14 cellular contexts compared by ENCODE assay signal in genomic region chr16:73086108-73086507, GRCh38. TPM values are rescaled to one million over a fixed set of nuclear protein-coding genes. Genes with fewer than 3 reads are reported as not detected.
DNase-seq lines count a peak whose midpoint lies in the region; ATAC-seq and TF ChIP-seq lines count a peak whose summit lies in the region.
"Had no signal": no experiment of that assay in that cellular context is flagged by ENCODE, and none has a peak within 500 bp of the region (broad histone marks: within the 10 kb centered on the region; RNA-seq: fewer than 3 reads in every experiment).

No MANE protein-coding gene starts in this region.

- DNase-seq in Right ventricle myocardium superior: no peak
- no peak for DNase-seq in right atrium auricular region (ENCODE audit: low spot score)
- peak; percentile 82 for DNase-seq in NOMO-1 treated with DMSO at 0.1 percent for 48 hours (lab: John Stamatoyannopoulos, UW; ENCODE audit: unreplicated experiment)
- DNase-seq in left lung: no peak
- DNase-seq in AG08396 (ENCODE audit: low spot score): no peak
- no peak for DNase-seq in dorsolateral prefrontal cortex
- DNase-seq in posterior cingulate gyrus: no peak
- no peak for DNase-seq in omental fat pad (ENCODE audit: low spot score)
- DNase-seq: CD8-positive, alpha-beta T cell; DMS79 treated with DMSO at 0.1 percent for 48 hours; NCI-H1105; NCI-H187 had no signal

- intact Hi-C loops in Right ventricle myocardium superior (cut with DNase I): no loop called here
- intact Hi-C loops in left lung (cut with DNase I): no loop called here
- intact Hi-C loops in dorsolateral prefrontal cortex (cut with DNase I): no loop called here
- intact Hi-C loops in posterior cingulate gyrus (cut with DNase I): no loop called here

- TF ChIP-seq CTCF in right atrium auricular region (IDR thresholded peaks at IDR 0.05) (no peak), left lung (IDR thresholded peaks at IDR 0.05) (no peak), dorsolateral prefrontal cortex (IDR thresholded peaks at IDR 0.05 in 54 of 56, conservative IDR thresholded peaks at IDR 0.05 in 2 of 56; ENCODE audit: low read depth in 1 of 56, partially characterized antibody in 56 of 56) (no peak), omental fat pad (IDR thresholded peaks at IDR 0.05) (no peak)

- H3K36me3 ChIP-seq in right atrium auricular region (no peaks in the 10 kb centered on the region), left lung (no peaks in the 10 kb centered on the region)
- H3K36me3 ChIP-seq: SJSA1 had no signal

- H3K27ac ChIP-seq in right atrium auricular region (no peak overlapping the region), left lung (no peak overlapping the region), dorsolateral prefrontal cortex (peak overlapping the region in 1 of 59 donors; percentile 10)
- H3K27ac ChIP-seq: SJSA1 had no signal

- no peaks in the 10 kb centered on the region for H3K27me3 ChIP-seq in right atrium auricular region
- no peaks in the 10 kb centered on the region for H3K27me3 ChIP-seq in left lung
- peaks cover 0 to 4% (median 0%) of the 10 kb centered on the region in 45 donors for H3K27me3 ChIP-seq in dorsolateral prefrontal cortex
- H3K27me3 ChIP-seq: SJSA1 had no signal

- H3K4me3 ChIP-seq in right atrium auricular region: no peak overlapping the region
- no peak overlapping the region for H3K4me3 ChIP-seq in left lung
- H3K4me3 ChIP-seq in dorsolateral prefrontal cortex: no peak overlapping the region
- H3K4me3 ChIP-seq: GM23338, SJSA1 had no signal

- ATAC-seq in Right ventricle myocardium superior (ENCODE audit: poor library complexity): peak; percentile 61
- peak; percentile 54 for ATAC-seq in left lung
- no peak for ATAC-seq in omental fat pad (ENCODE audit: low FRiP score)
- ATAC-seq: CD8-positive, alpha-beta T cell; GM23338 had no signal

- H3K4me1 ChIP-seq in right atrium auricular region (no peaks in the 10 kb centered on the region), left lung (peaks cover 0 to 9% of the 10 kb centered on the region in 2 donors)

- peaks cover 0 to 6% of the 10 kb centered on the region in 2 donors for H3K9me3 ChIP-seq in right atrium auricular region
- no peaks in the 10 kb centered on the region for H3K9me3 ChIP-seq in left lung
- H3K9me3 ChIP-seq: SJSA1 had no signal

RNA-seq across cellular contexts. Expression of gene ZFHX3, which starts 38.2 kb away (rescaled TPM):
- total RNA-seq in Right ventricle myocardium superior: 8.3 TPM
- total RNA-seq in right atrium auricular region: 10 to 100 TPM in 1 of 2 donors, 1 to 10 TPM in 1; 9.2 to 18.9 TPM
- total RNA-seq in left lung: 10 to 100 TPM; 21.4 to 25.7 TPM
- total RNA-seq in dorsolateral prefrontal cortex: 10 to 100 TPM in 109 of 120 experiments, 1 to 10 TPM in 11; 7.3 to 24.4 (median 13.4) TPM
- total RNA-seq in omental fat pad: 10 to 100 TPM; 11.8 to 35.2 (median 13.7) TPM
